Comparison of ENCODE assay signal across 18 cellular contexts in genomic region chr2:30763151-30763660, GRCh38. TPM values are rescaled to one million over a fixed set of nuclear protein-coding genes. Genes with fewer than 3 reads are reported as not detected.
"Had no signal": no experiment of that assay in that cellular context is flagged by ENCODE, and none has a peak within 500 bp of the region (broad histone marks: within the 10 kb centered on the region; RNA-seq: fewer than 3 reads in every experiment).

No MANE protein-coding gene starts in this region.

- DNase-seq: activated CD4-positive, alpha-beta T cell treated with anti-CD3 and anti-CD28 coated beads for 4 hours; activated CD8-positive, alpha-beta T cell treated with anti-CD3 and anti-CD28 coated beads, Interleukin-2, amount 10 ng/mL, durations not matched to agents 7 days and 5 days; activated naive CD4-positive, alpha-beta T cell treated with anti-CD3 and anti-CD28 coated beads, Interleukin-2, amount 50 U/mL, for 16 hours; adrenal gland; colonic mucosa; effector CD8-positive, alpha-beta T cell; kidney; left ventricle myocardium inferior; nephron progenitor cell; stimulated activated CD4-positive, alpha-beta T cell treated with anti-CD3 and anti-CD28 coated beads, Interleukin-2, amount 100 ng/mL, for 48 hours; stimulated activated CD8-positive, alpha-beta memory T cell treated with anti-CD3 and anti-CD28 coated beads, Interleukin-4, amount 100 ng/mL, for 48 hours; T-helper 9 cell had no signal

- H3K36me3 Mint-ChIP-seq: memory B cell had no signal

- H3K27ac Mint-ChIP-seq: activated CD8-positive, alpha-beta T cell treated with anti-CD3 and anti-CD28 coated beads, Interleukin-2, amount 10 ng/mL, durations not matched to agents 7 days and 5 days; memory B cell; nephron progenitor cell; stimulated activated naive CD8-positive, alpha-beta T cell treated with anti-CD3 and anti-CD28 coated beads, Interleukin-15, Interleukin-2, amounts not matched to agents 100 ng/mL and 50 ng/mL, for 24 hours had no signal

- H3K36me3 ChIP-seq: adrenal gland, colonic mucosa, gastroesophageal sphincter, left ventricle myocardium inferior had no signal

- H3K27ac ChIP-seq: adrenal gland, colonic mucosa, gastroesophageal sphincter, left ventricle myocardium inferior had no signal

- H3K4me1 ChIP-seq: adrenal gland, colonic mucosa, gastroesophageal sphincter had no signal

- H3K4me3 ChIP-seq: adrenal gland, colonic mucosa, gastroesophageal sphincter, left ventricle myocardium inferior had no signal

- H3K4me1 Mint-ChIP-seq: memory B cell, nephron progenitor cell had no signal

- H3K9me3 ChIP-seq: adrenal gland, colonic mucosa, gastroesophageal sphincter, left ventricle myocardium inferior had no signal

- H3K9me3 Mint-ChIP-seq: memory B cell; nephron progenitor cell; stimulated activated naive CD8-positive, alpha-beta T cell treated with anti-CD3 and anti-CD28 coated beads, Interleukin-15, Interleukin-2, amounts not matched to agents 100 ng/mL and 50 ng/mL, for 24 hours had no signal

- H3K27me3 ChIP-seq: adrenal gland, colonic mucosa had no signal

- ATAC-seq: activated CD8-positive, alpha-beta T cell treated with anti-CD3 and anti-CD28 coated beads, Interleukin-2, amount 10 ng/mL, durations not matched to agents 7 days and 5 days; gastroesophageal sphincter had no signal

- H3K4me3 Mint-ChIP-seq: activated CD8-positive, alpha-beta T cell treated with anti-CD3 and anti-CD28 coated beads, Interleukin-2, amount 10 ng/mL, durations not matched to agents 7 days and 5 days; memory B cell; nephron progenitor cell; stimulated activated naive CD8-positive, alpha-beta T cell treated with anti-CD3 and anti-CD28 coated beads, Interleukin-15, Interleukin-2, amounts not matched to agents 100 ng/mL and 50 ng/mL, for 24 hours had no signal

RNA-seq across cellular contexts. Expression of gene CAPN13, which starts 44.0 kb away (rescaled TPM):
- total RNA-seq: activated CD8-positive, alpha-beta T cell treated with anti-CD3 and anti-CD28 coated beads, Interleukin-2, amount 10 ng/mL, durations not matched to agents 7 days and 5 days; cardiac septum; fibroblast of lung; left ventricle myocardium inferior; osteocyte had no signal
